In the genomic region with DNA sequence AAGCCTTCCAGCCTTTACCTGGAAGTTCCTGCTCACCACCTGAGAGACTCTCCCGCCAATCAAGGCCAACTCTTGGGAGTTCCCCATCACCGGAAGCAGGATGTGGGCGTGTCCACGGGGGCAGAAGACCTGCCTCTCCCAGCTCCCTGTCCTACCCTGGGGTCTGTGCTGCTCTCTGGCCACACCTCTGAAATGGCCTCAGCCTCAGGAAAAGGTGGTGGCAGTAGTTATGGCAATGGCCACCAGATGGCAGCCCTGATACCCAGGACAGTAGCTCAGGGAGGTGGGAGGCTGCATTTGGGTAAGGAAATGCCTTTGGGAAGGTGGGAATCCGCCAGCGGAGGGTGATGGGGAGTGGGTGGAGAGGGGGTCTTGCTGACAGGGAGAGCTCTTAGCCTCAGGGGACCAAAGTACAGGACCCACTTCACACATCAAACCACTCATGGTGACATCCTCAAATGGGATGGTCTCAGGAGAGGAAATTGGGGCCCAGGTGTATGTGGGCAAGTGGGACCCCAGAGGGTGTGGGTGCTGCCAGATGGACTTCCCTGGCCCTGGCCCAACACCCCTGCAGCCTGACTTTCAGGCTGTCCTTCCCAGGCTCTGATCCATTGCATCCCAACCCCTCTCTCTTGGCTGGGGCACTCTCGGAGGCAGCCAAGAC, we compare ENCODE assay signal across 9 cellular contexts. TPM values are rescaled to one million over a fixed set of nuclear protein-coding genes. Genes with fewer than 3 reads are reported as not detected.
DNase-seq lines count a peak whose midpoint lies in the region; ATAC-seq, FAIRE-seq and TF ChIP-seq lines count a peak whose summit lies in the region.
"Had no signal": no experiment of that assay in that cellular context is flagged by ENCODE, and none has a peak within 500 bp of the region (broad histone marks: within the 10 kb centered on the region; RNA-seq: fewer than 3 reads in every experiment).

No MANE protein-coding gene starts in this region.

- H3K9me2 ChIP-seq in OCI-LY1 (ENCODE audit: low read depth, low read length), result no peaks in the 10 kb centered on the region

- no peak overlapping the region for H3K4me3 ChIP-seq in OCI-LY1 (ENCODE audit: low read depth, low read length, poor library complexity, severe bottlenecking)
- no peak overlapping the region for H3K4me3 ChIP-seq in esophagus squamous epithelium
- no peak overlapping the region for H3K4me3 ChIP-seq in stomach

- no peaks in the 10 kb centered on the region for H3F3A ChIP-seq in OCI-LY1 (ENCODE audit: insufficient read depth, low read length)

- peak; percentile 60; the same call in 1 of the 2 replicates for TF ChIP-seq CTCF in OCI-LY1 (IDR thresholded peaks at IDR 0.05; ENCODE audit: low read length)
- peak; percentile 47 to 85 (median 77) for TF ChIP-seq CTCF in esophagus squamous epithelium (IDR thresholded peaks at IDR 0.05)
- peak; percentile 70 to 79 (median 76) for TF ChIP-seq CTCF in nephron (IDR thresholded peaks at IDR 0.05; ENCODE audit: unreplicated experiment in 3 of 3)
- peak in 5 of 7 experiments; percentile 69 to 85 (median 78) for TF ChIP-seq CTCF in stomach (IDR thresholded peaks at IDR 0.05)

- no peak overlapping the region for H3K27ac Mint-ChIP-seq in nephron

- DNase-seq in A172 (ENCODE audit: low spot score) (peak; percentile 85), GM12892 (ENCODE audit: insufficient read length) (peak; percentile 71), activated T-cell treated with anti-CD3 and anti-CD28 coated beads for 1 hour (ENCODE audit: low read depth) (peak; percentile 55), esophagus squamous epithelium (lab: John Stamatoyannopoulos, UW) (no peak), stomach (peak; percentile 80)

- H3K9ac ChIP-seq in OCI-LY1 (ENCODE audit: low read length), result no peak overlapping the region

- TF ChIP-seq EP300 in stomach (IDR thresholded peaks at IDR 0.05), result no peak

- H3K27me3 ChIP-seq in OCI-LY1 (ENCODE audit: insufficient read depth, low read length) (no peaks in the 10 kb centered on the region), esophagus squamous epithelium (peaks cover 0 to 100% (median 0%) of the 10 kb centered on the region in 4 donors), stomach (peaks cover 0 to 98% (median 56%) of the 10 kb centered on the region in 3 donors)

- intact Hi-C loops in esophagus squamous epithelium (cut with DNase I) (loop anchor here (5.0 kb wide), 1 partner anchor 47 kb away; no protein-coding TSS in a partner anchor), stomach (cut with DNase I; ENCODE audit: low total_unique reads) (loop anchor here (5.0 kb wide), 1 partner anchor 47 kb away; no protein-coding TSS in a partner anchor)

- H3K9me3 ChIP-seq in OCI-LY1 (ENCODE audit: low read length) (no peaks in the 10 kb centered on the region), esophagus squamous epithelium (no peaks in the 10 kb centered on the region), stomach (no peaks in the 10 kb centered on the region)

- TF ChIP-seq POLR2A in GM12892 (IDR thresholded peaks at IDR 0.05; ENCODE audit: low read depth, low read length) (no peak), esophagus squamous epithelium (IDR thresholded peaks at IDR 0.05) (no peak), stomach (IDR thresholded peaks at IDR 0.05) (no peak)

- no peak overlapping the region for H3K4me2 ChIP-seq in OCI-LY1 (ENCODE audit: low read length)

- no peaks in the 10 kb centered on the region for H4K20me1 ChIP-seq in OCI-LY1 (ENCODE audit: insufficient read depth, low read length)

- H3K4me1 ChIP-seq in OCI-LY1 (ENCODE audit: insufficient read depth, low read length, severe bottlenecking) (no peaks in the 10 kb centered on the region), esophagus squamous epithelium (peaks cover 0 to 8% (median 4%) of the 10 kb centered on the region in 3 donors), stomach (peaks cover 0 to 5% (median 2%) of the 10 kb centered on the region in 4 donors)

- H3K27me3 Mint-ChIP-seq in nephron (ENCODE audit: low read depth), result peaks cover 71% of the 10 kb centered on the region

- H3K36me3 Mint-ChIP-seq in nephron (ENCODE audit: low read depth), result no peaks in the 10 kb centered on the region

- H3K36me3 ChIP-seq in OCI-LY1 (ENCODE audit: insufficient read depth, low read length) (no peaks in the 10 kb centered on the region), esophagus squamous epithelium (no peaks in the 10 kb centered on the region), stomach (no peaks in the 10 kb centered on the region)

- H3K79me2 ChIP-seq in OCI-LY1 (ENCODE audit: insufficient read depth, low read length), result no peaks in the 10 kb centered on the region

- peaks cover 35% of the 10 kb centered on the region for H3K4me1 Mint-ChIP-seq in nephron

- H3K27ac ChIP-seq in OCI-LY1 (ENCODE audit: low read depth, low read length, poor library complexity, severe bottlenecking) (no peak overlapping the region), esophagus squamous epithelium (no peak overlapping the region), stomach (no peak overlapping the region)

- no peak overlapping the region for H3K4me3 Mint-ChIP-seq in nephron

- peaks cover 6% of the 10 kb centered on the region for H3K9me3 Mint-ChIP-seq in nephron

- peak; percentile 81 for ATAC-seq in HG03460 (IDR thresholded peaks at IDR 0.05; ENCODE audit: unreplicated experiment)

- WGBS in esophagus squamous epithelium, 2 donors, result 0 to 11% methylated on average over 2 to 6 of the region's 7 CpGs
- WGBS in stomach, 5 donors, result 12 to 31% (median 17%) methylated on average over 3 to 7 of the region's 7 CpGs

- FAIRE-seq in GM12892 (lab: Jason Lieb, UNC), result peak; percentile 97

- H2AFZ ChIP-seq in OCI-LY1 (ENCODE audit: low read length), result no peak overlapping the region

RNA-seq across cellular contexts. Expression of gene KAZALD1, which starts 33.9 kb away (rescaled TPM):
- total RNA-seq in A172 (2014; rRNA removed; shearing (Covaris generic)), result 19.3 and 25.0 TPM in 2 replicates
- 0.66 TPM for polyA plus RNA-seq in GM12892 (2012; ENCODE audit: missing spikeins)
- total RNA-seq in esophagus squamous epithelium (1 to 10 TPM in 2 of 4 donors, under 1 TPM in 1, not detected in 1; 0.47 to 1.4 (median 1.1) TPM), stomach (10 to 100 TPM in 2 of 5 donors, 1 to 10 TPM in 2, not detected in 1; 2.2 to 35.5 (median 14.8) TPM)
- 10 to 100 TPM; 12.0 to 32.8 (median 12.0) TPM for polyA plus RNA-seq in stomach

RNA-seq across cellular contexts. Expression of gene TLX1, which starts 35.4 kb away (rescaled TPM):
- not detected in 2 replicates for total RNA-seq in A172 (2014; rRNA removed; shearing (Covaris generic))
- polyA plus RNA-seq in GM12892 (2012; ENCODE audit: missing spikeins), result not detected
- not detected for total RNA-seq in esophagus squamous epithelium
- 1 to 10 TPM in 1 of 5 donors, under 1 TPM in 1, not detected in 3; 0.58 to 7.0 TPM for total RNA-seq in stomach
- polyA plus RNA-seq in stomach, result not detected
- total RNA-seq: subcutaneous adipose tissue had no signal
